ENCODE assay signal across 8 cellular contexts in genomic region chr9:70257512-70257911, GRCh38.
DNase-seq lines count a peak whose midpoint lies in the region; ATAC-seq lines count a peak whose summit lies in the region.

No MANE protein-coding gene starts in this region.

- no peaks in the 10 kb centered on the region for H3K9me3 Mint-ChIP-seq in T-helper 2 cell treated with Interferon-gamma antibody and Interleukin-4, amounts not matched to agents 5 μg/mL and 100 μg/mL, for 36 hours
- H3K9me3 Mint-ChIP-seq in activated naive CD8-positive, alpha-beta T cell (ENCODE audit: low read depth), result no peaks in the 10 kb centered on the region

- H3K27me3 Mint-ChIP-seq in T-helper 2 cell treated with Interferon-gamma antibody and Interleukin-4, amounts not matched to agents 5 μg/mL and 100 μg/mL, for 36 hours (ENCODE audit: low read depth), result peaks cover 7% of the 10 kb centered on the region
- no peaks in the 10 kb centered on the region for H3K27me3 Mint-ChIP-seq in activated naive CD8-positive, alpha-beta T cell

- H3K27ac ChIP-seq in layer of hippocampus (ENCODE audit: low read depth, low read length), result peak overlapping the region; percentile 88

- no peaks in the 10 kb centered on the region for H3K27me3 ChIP-seq in layer of hippocampus (ENCODE audit: control insufficient read depth, insufficient read depth, low read length)

- DNase-seq in T-helper 2 cell treated with Interferon-gamma antibody and Interleukin-4, amounts not matched to agents 5 μg/mL and 100 μg/mL, for 36 hours (ENCODE audit: low spot score), result no peak
- DNase-seq in T-helper 2 cell (no peak), superior temporal gyrus (ENCODE audit: extremely low spot score) (peak; percentile 22), SW480 (ENCODE audit: low spot score) (no peak), NCI-H510A (lab: John Stamatoyannopoulos, UW) (no peak)

- H3K4me1 Mint-ChIP-seq in T-helper 2 cell treated with Interferon-gamma antibody and Interleukin-4, amounts not matched to agents 5 μg/mL and 100 μg/mL, for 36 hours (ENCODE audit: low read depth), result peaks cover 37% of the 10 kb centered on the region
- peaks cover 53% of the 10 kb centered on the region for H3K4me1 Mint-ChIP-seq in activated naive CD8-positive, alpha-beta T cell (ENCODE audit: low read depth)

- H3K36me3 Mint-ChIP-seq in T-helper 2 cell treated with Interferon-gamma antibody and Interleukin-4, amounts not matched to agents 5 μg/mL and 100 μg/mL, for 36 hours (ENCODE audit: low read depth), result peaks cover 27% of the 10 kb centered on the region
- peaks cover 18% of the 10 kb centered on the region for H3K36me3 Mint-ChIP-seq in activated naive CD8-positive, alpha-beta T cell

- H3K4me3 Mint-ChIP-seq in T-helper 2 cell treated with Interferon-gamma antibody and Interleukin-4, amounts not matched to agents 5 μg/mL and 100 μg/mL, for 36 hours, result peak overlapping the region; percentile 91
- peak overlapping the region; percentile 99 for H3K4me3 Mint-ChIP-seq in activated naive CD8-positive, alpha-beta T cell

- peak overlapping the region; percentile 41 for H3K27ac Mint-ChIP-seq in T-helper 2 cell treated with Interferon-gamma antibody and Interleukin-4, amounts not matched to agents 5 μg/mL and 100 μg/mL, for 36 hours
- peak overlapping the region; percentile 96 for H3K27ac Mint-ChIP-seq in activated naive CD8-positive, alpha-beta T cell

- ATAC-seq in GM21447 (IDR thresholded peaks at IDR 0.05; ENCODE audit: unreplicated experiment), result no peak
